ENCODE assay signal across 8 cellular contexts in genomic region chr1:66980745-66981367, GRCh38. TPM values are rescaled to one million over a fixed set of nuclear protein-coding genes. Genes with fewer than 3 reads are reported as not detected.
DNase-seq lines count a peak whose midpoint lies in the region; ATAC-seq and TF ChIP-seq lines count a peak whose summit lies in the region.

No MANE protein-coding gene starts in this region.

- peak overlapping the region; percentile 82 for H3K4me2 ChIP-seq in osteoblast (ENCODE audit: insufficient read depth, low read length)

- no peak overlapping the region for H3K27ac Mint-ChIP-seq in nephron progenitor cell
- no peak overlapping the region for H3K27ac Mint-ChIP-seq in HFFc6

- H3K4me1 Mint-ChIP-seq in nephron progenitor cell (no peaks in the 10 kb centered on the region), HFFc6 (ENCODE audit: low read depth) (no peaks in the 10 kb centered on the region)

- H3K36me3 Mint-ChIP-seq in nephron progenitor cell (ENCODE audit: low read depth): peaks cover 44% of the 10 kb centered on the region
- peaks cover 18% of the 10 kb centered on the region for H3K36me3 Mint-ChIP-seq in HFFc6 (ENCODE audit: low read depth)

- peak overlapping the region; percentile 55 for H3K4me3 ChIP-seq in coronary artery
- peak overlapping the region; percentile 55 for H3K4me3 ChIP-seq in osteoblast (ENCODE audit: insufficient read depth, low read length)

- H3K4me3 Mint-ChIP-seq in nephron progenitor cell (no peak overlapping the region), HFFc6 (no peak overlapping the region)

- no peaks in the 10 kb centered on the region for H3K27me3 Mint-ChIP-seq in nephron progenitor cell (ENCODE audit: low read depth, poor library complexity)
- no peaks in the 10 kb centered on the region for H3K27me3 Mint-ChIP-seq in HFFc6 (ENCODE audit: insufficient read depth)

- no peaks in the 10 kb centered on the region for H3K27me3 ChIP-seq in osteoblast (ENCODE audit: insufficient read depth, low read length)

- DNase-seq in DMS53 treated with DMSO at 0.1 percent for 48 hours (lab: John Stamatoyannopoulos, UW; ENCODE audit: unreplicated experiment) (peak; percentile 82), NCI-H2029 treated with DMSO at 0.1 percent for 48 hours (lab: John Stamatoyannopoulos, UW) (peak; percentile 72), coronary artery (ENCODE audit: low spot score) (no peak), osteoblast (ENCODE audit: insufficient read length, low spot score, missing footprints) (peak; percentile 58), nephron progenitor cell (no peak), SKM-1 treated with dmso at 0.1 percent for 144 hours (lab: John Stamatoyannopoulos, UW; ENCODE audit: unreplicated experiment) (no peak), HFFc6 (no peak)

- no peak for ATAC-seq in HG02588 (IDR thresholded peaks at IDR 0.05; ENCODE audit: unreplicated experiment)

- H3K27ac ChIP-seq in coronary artery (peak overlapping the region; percentile 8 to 55), osteoblast (ENCODE audit: low read depth, low read length) (peak overlapping the region; percentile 72)

- H2AFZ ChIP-seq in osteoblast (ENCODE audit: low read length): no peak overlapping the region

- peaks cover 10% of the 10 kb centered on the region for H3K4me1 ChIP-seq in osteoblast (ENCODE audit: insufficient read depth, low read length)

- TF ChIP-seq CTCF in coronary artery (IDR thresholded peaks at IDR 0.05) (no peak), osteoblast (IDR thresholded peaks at IDR 0.05; ENCODE audit: extremely low read depth, low read depth, low read length) (no peak), nephron progenitor cell (IDR thresholded peaks at IDR 0.05) (no peak), HFFc6 (IDR thresholded peaks at IDR 0.05) (no peak)

- peaks cover 17% of the 10 kb centered on the region for H3K79me2 ChIP-seq in osteoblast (ENCODE audit: insufficient read depth, low read length)

- H3K9me3 ChIP-seq in osteoblast (ENCODE audit: low read depth, low read length): no peaks in the 10 kb centered on the region

- no peaks in the 10 kb centered on the region for H4K20me1 ChIP-seq in osteoblast (ENCODE audit: insufficient read depth, low read length)

- H3K36me3 ChIP-seq in osteoblast (ENCODE audit: insufficient read depth, low read length): peaks cover 63% of the 10 kb centered on the region

- H3K9me3 Mint-ChIP-seq in nephron progenitor cell (no peaks in the 10 kb centered on the region), HFFc6 (no peaks in the 10 kb centered on the region)

RNA-seq across cellular contexts. Expression of gene MIER1, which starts 56.1 kb away (rescaled TPM):
- total RNA-seq in osteoblast: 53.2 and 58.0 TPM in 2 replicates
- 10 to 100 TPM; 28.0 to 37.5 (median 33.7) TPM for total RNA-seq in HFFc6 (2021; fragmentation: NEBNext Ultra II Directional; extraction: Animal tissue kit (Norgen Biotek cat#: 25700))

RNA-seq across cellular contexts. Expression of gene DNAI4, which starts 56.2 kb away (rescaled TPM):
- 12.7 and 15.0 TPM in 2 replicates for total RNA-seq in osteoblast
- total RNA-seq in HFFc6 (2021; fragmentation: NEBNext Ultra II Directional; extraction: Animal tissue kit (Norgen Biotek cat#: 25700)): 1 to 10 TPM; 1.3 to 4.3 (median 3.4) TPM

Comparison
In these comparisons a context has a peak if more than half of its experiments do, and no peak if none do; other contexts are left out.
1. DNase-seq: peak in DMS53 treated with DMSO at 0.1 percent for 48 hours (single experiment), NCI-H2029 treated with DMSO at 0.1 percent for 48 hours (single experiment) and osteoblast (single experiment); none in coronary artery (single experiment), nephron progenitor cell (single experiment), SKM-1 treated with dmso at 0.1 percent for 144 hours (single experiment) and HFFc6 (single experiment).